In genomic region chr10:58513189-58514101, GRCh38 we compare ENCODE assay signal across 7 cellular contexts. TPM values are rescaled to one million over a fixed set of nuclear protein-coding genes. Genes with fewer than 3 reads are reported as not detected.
DNase-seq lines count a peak whose midpoint lies in the region; ATAC-seq and TF ChIP-seq lines count a peak whose summit lies in the region.

No MANE protein-coding gene starts in this region.

- H3K4me1 Mint-ChIP-seq in IgD-negative memory B cell (peaks cover 5 to 8% (median 5%) of the 10 kb centered on the region in 3 donors), glutamatergic neuron (ENCODE audit: low read depth, unreplicated experiment) (peaks cover 7% of the 10 kb centered on the region), neural progenitor cell (peaks cover 13% of the 10 kb centered on the region)

- TF ChIP-seq CTCF in GM10266 (IDR thresholded peaks at IDR 0.05; ENCODE audit: control insufficient read depth, insufficient read depth, low read depth, missing control alignments) (no peak), glutamatergic neuron (IDR thresholded peaks at IDR 0.05; ENCODE audit: partially characterized antibody, unreplicated experiment) (no peak), neural progenitor cell (IDR thresholded peaks at IDR 0.05) (no peak)

- peak overlapping the region in 3 of 4 donors; percentile 61 to 91 (median 66) for H3K4me3 Mint-ChIP-seq in IgD-negative memory B cell
- peak overlapping the region; percentile 87 for H3K4me3 Mint-ChIP-seq in glutamatergic neuron (ENCODE audit: unreplicated experiment)
- H3K4me3 Mint-ChIP-seq in neural progenitor cell: peak overlapping the region; percentile 91

- H3K27me3 Mint-ChIP-seq in IgD-negative memory B cell (peaks cover 18% of the 10 kb centered on the region), glutamatergic neuron (ENCODE audit: unreplicated experiment) (peaks cover 2% of the 10 kb centered on the region), neural progenitor cell (ENCODE audit: insufficient read depth, low read depth) (no peaks in the 10 kb centered on the region)

- ATAC-seq in HG03097 (IDR thresholded peaks at IDR 0.05; ENCODE audit: low FRiP score, unreplicated experiment): no peak
- no peak for ATAC-seq in HG02678 (IDR thresholded peaks at IDR 0.05; ENCODE audit: unreplicated experiment)

- no peak overlapping the region for H3K27ac Mint-ChIP-seq in IgD-negative memory B cell
- H3K27ac Mint-ChIP-seq in glutamatergic neuron (ENCODE audit: unreplicated experiment): no peak overlapping the region
- H3K27ac Mint-ChIP-seq in neural progenitor cell: no peak overlapping the region

- peak overlapping the region; percentile 88 for H3K4me3 ChIP-seq in neural progenitor cell

- H3K4me1 ChIP-seq in neural progenitor cell: no peaks in the 10 kb centered on the region

- H3K27ac ChIP-seq in neural progenitor cell: no peak overlapping the region

- peaks cover 91% of the 10 kb centered on the region for H3K27me3 ChIP-seq in neural progenitor cell

- no peaks in the 10 kb centered on the region for H3K36me3 ChIP-seq in neural progenitor cell

- no peak overlapping the region for H3K9ac ChIP-seq in neural progenitor cell

- H3K9me3 ChIP-seq in neural progenitor cell (ENCODE audit: low read depth): no peaks in the 10 kb centered on the region

- H3K36me3 Mint-ChIP-seq in IgD-negative memory B cell (no peaks in the 10 kb centered on the region), glutamatergic neuron (ENCODE audit: unreplicated experiment) (no peaks in the 10 kb centered on the region), neural progenitor cell (no peaks in the 10 kb centered on the region)

- H2AFZ ChIP-seq in neural progenitor cell (replicated peaks): peak overlapping the region; percentile 99

- peaks cover 9% of the 10 kb centered on the region for H4K20me1 ChIP-seq in neural progenitor cell (ENCODE audit: low read depth)

- DNase-seq in GM10266 (ENCODE audit: extremely low spot score) (peak; percentile 28), glutamatergic neuron (peak; percentile 26), neural progenitor cell (ENCODE audit: low spot score) (peak; percentile 73)
- peak; percentile 24 to 25 for DNase-seq in activated T-cell treated with anti-CD3 and anti-CD28 coated beads, Interleukin-2, amount 50 U/mL, for 48 hours

- H3F3A ChIP-seq in neural progenitor cell (ENCODE audit: low read depth): peaks cover 5% of the 10 kb centered on the region

- no peaks in the 10 kb centered on the region for H3K9me3 Mint-ChIP-seq in IgD-negative memory B cell
- H3K9me3 Mint-ChIP-seq in glutamatergic neuron (ENCODE audit: unreplicated experiment): no peaks in the 10 kb centered on the region
- no peaks in the 10 kb centered on the region for H3K9me3 Mint-ChIP-seq in neural progenitor cell

- no peaks in the 10 kb centered on the region for H3K79me2 ChIP-seq in neural progenitor cell (ENCODE audit: low read depth)

- peak overlapping the region; percentile 99 for H3K4me2 ChIP-seq in neural progenitor cell

RNA-seq across cellular contexts. Expression of gene BICC1, which starts 0.8 kb away (rescaled TPM):
- polyA plus RNA-seq in IgD-negative memory B cell: not detected
- 0.12 TPM for total RNA-seq in glutamatergic neuron (ENCODE audit: unreplicated experiment)
- 0.25 and 0.41 TPM in 2 replicates for total RNA-seq in neural progenitor cell (ENCODE audit: low replicate concordance)
